Comparison of ENCODE assay signal across 1 cellular context in the genomic region with DNA sequence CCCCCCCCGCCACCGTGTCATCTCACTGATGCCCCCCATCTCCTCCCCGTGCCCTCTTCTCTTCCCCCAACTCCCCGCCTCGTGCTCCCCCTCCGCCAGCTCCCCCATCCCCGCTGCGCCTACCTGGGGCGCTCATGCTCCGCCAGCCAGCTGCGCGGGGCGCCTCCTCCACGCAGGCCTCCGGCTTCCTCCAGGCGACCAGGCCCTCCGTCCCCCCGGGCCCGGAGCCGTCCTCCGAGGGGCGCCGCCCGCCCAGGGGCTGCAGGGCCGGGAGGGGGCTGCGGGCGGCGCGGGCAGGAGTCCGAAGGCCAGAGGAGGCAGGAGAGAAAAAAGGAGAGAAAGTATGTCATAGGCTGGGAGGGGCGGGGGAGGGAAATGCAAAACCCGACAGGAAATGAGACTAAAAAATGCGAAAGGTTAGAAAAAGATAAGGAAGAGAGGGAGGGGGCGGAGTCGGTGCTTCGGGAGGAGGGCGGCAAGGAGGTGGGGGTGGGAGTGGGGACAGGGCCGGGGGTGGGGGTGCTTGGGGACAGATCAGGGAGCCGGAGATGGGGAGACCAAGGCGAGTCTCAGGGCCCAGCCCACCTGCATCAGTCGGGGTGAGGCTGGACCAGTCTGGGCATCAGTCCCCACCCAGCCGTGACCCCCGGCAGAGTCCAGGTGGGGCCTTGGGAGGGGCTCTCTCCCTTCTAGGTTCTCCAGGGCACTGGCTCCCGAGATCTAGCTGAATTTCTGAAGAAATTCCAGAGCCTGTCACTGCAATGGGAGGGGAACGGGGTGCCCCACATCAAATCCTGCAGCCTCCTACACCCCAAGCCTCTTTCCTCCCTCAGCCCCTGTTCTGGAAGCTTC.
TF ChIP-seq lines count a peak whose summit lies in the region.

A gene (minus strand): TSS at position 324 of the 852 bp plus-strand sequence. CDS start 85,361 bp downstream, outside the sequence.

TF ChIP-seq in HEK293, 187 proteins besides CTCF, POLR2A, EP300 and RAD21 (continued from another document):
- TF ChIP-seq, protein P1, sequence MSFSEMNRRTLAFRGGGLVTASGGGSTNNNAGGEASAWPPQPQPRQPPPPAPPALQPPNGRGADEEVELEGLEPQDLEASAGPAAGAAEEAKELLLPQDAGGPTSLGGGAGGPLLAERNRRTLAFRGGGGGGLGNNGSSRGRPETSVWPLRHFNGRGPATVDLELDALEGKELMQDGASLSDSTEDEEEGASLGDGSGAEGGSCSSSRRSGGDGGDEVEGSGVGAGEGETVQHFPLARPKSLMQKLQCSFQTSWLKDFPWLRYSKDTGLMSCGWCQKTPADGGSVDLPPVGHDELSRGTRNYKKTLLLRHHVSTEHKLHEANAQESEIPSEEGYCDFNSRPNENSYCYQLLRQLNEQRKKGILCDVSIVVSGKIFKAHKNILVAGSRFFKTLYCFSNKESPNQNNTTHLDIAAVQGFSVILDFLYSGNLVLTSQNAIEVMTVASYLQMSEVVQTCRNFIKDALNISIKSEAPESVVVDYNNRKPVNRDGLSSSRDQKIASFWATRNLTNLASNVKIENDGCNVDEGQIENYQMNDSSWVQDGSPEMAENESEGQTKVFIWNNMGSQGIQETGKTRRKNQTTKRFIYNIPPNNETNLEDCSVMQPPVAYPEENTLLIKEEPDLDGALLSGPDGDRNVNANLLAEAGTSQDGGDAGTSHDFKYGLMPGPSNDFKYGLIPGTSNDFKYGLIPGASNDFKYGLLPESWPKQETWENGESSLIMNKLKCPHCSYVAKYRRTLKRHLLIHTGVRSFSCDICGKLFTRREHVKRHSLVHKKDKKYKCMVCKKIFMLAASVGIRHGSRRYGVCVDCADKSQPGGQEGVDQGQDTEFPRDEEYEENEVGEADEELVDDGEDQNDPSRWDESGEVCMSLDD (tag by site-specific recombination; IDR thresholded peaks at IDR 0.05), result no peak
- TF ChIP-seq KLF8 (tag by site-specific recombination; IDR thresholded peaks at IDR 0.05) (no peak), ZNF311 (tag by site-specific recombination; IDR thresholded peaks at IDR 0.05; ENCODE audit: borderline replicate concordance) (no peak), ZNF211 (tag by site-specific recombination; IDR thresholded peaks at IDR 0.05; ENCODE audit: low read depth) (no peak), KLF10 (tag by site-specific recombination; IDR thresholded peaks at IDR 0.05) (no peak), ZNF529 (tag by site-specific recombination; IDR thresholded peaks at IDR 0.05; ENCODE audit: insufficient replicate concordance) (no peak), ZNF677 (tag by site-specific recombination; IDR thresholded peaks at IDR 0.05) (no peak), ZNF777 (tag by site-specific recombination; IDR thresholded peaks at IDR 0.05; ENCODE audit: borderline replicate concordance) (no peak)
- TF ChIP-seq, protein P2, sequence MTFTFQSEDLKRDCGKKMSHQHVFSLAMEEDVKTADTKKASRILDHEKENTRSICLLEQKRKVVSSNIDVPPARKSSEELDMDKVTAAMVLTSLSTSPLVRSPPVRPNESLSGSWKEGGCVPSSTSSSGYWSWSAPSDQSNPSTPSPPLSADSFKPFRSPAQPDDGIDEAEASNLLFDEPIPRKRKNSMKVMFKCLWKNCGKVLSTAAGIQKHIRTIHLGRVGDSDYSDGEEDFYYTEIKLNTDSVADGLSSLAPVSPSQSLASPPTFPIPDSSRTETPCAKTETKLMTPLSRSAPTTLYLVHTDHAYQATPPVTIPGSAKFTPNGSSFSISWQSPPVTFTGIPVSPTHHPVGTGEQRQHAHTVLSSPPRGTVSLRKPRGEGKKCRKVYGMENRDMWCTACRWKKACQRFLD (tag by site-specific recombination; IDR thresholded peaks at IDR 0.05), result no peak
- TF ChIP-seq, protein P3, sequence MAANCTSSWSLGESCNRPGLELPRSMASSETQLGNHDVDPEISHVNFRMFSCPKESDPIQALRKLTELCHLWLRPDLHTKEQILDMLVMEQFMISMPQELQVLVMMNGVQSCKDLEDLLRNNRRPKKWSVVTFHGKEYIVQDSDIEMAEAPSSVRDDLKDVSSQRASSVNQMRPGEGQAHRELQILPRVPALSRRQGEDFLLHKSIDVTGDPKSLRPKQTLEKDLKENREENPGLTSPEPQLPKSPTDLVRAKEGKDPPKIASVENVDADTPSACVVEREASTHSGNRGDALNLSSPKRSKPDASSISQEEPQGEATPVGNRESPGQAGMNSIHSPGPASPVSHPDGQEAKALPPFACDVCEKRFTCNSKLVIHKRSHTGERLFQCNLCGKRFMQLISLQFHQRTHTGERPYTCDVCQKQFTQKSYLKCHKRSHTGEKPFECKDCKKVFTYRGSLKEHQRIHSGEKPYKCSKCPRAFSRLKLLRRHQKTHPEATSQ (tag by site-specific recombination; IDR thresholded peaks at IDR 0.05), result no peak
- TF ChIP-seq, protein P4, sequence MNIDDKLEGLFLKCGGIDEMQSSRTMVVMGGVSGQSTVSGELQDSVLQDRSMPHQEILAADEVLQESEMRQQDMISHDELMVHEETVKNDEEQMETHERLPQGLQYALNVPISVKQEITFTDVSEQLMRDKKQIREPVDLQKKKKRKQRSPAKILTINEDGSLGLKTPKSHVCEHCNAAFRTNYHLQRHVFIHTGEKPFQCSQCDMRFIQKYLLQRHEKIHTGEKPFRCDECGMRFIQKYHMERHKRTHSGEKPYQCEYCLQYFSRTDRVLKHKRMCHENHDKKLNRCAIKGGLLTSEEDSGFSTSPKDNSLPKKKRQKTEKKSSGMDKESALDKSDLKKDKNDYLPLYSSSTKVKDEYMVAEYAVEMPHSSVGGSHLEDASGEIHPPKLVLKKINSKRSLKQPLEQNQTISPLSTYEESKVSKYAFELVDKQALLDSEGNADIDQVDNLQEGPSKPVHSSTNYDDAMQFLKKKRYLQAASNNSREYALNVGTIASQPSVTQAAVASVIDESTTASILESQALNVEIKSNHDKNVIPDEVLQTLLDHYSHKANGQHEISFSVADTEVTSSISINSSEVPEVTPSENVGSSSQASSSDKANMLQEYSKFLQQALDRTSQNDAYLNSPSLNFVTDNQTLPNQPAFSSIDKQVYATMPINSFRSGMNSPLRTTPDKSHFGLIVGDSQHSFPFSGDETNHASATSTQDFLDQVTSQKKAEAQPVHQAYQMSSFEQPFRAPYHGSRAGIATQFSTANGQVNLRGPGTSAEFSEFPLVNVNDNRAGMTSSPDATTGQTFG (tag by site-specific recombination; IDR thresholded peaks at IDR 0.05; ENCODE audit: borderline replicate concordance), result no peak
